In the genomic region with DNA sequence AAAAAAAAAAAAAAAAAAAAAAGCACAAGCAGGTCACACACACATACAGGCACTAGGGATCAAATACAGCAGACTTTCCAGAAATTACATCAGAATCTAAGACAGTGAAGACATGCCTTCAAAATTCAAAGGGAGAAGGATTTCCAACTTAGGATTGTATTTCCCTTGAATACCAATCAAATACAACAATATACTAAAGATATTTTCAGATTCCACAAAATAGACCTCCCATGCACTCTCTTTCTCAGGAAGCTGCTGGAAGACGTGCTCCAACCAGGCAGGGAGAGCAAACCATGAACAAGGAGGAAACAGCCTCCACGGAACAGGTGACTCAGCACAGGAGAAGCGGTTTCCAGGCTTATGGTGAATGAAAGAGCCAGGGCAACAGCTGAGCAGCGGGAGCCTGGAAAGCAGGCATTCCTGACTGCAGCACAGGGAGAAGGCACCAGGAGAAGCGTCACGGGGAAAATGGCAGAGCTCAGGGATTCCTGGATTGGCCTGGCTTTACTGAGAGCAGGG, we compare ENCODE assay signal across 8 cellular contexts. TPM values are rescaled to one million over a fixed set of nuclear protein-coding genes. Genes with fewer than 3 reads are reported as not detected.
DNase-seq lines count a peak whose midpoint lies in the region; ATAC-seq and TF ChIP-seq lines count a peak whose summit lies in the region.

No MANE protein-coding gene starts in this region.

- ATAC-seq in mucosa of descending colon = peak; percentile 71
- ATAC-seq in HG03439 (IDR thresholded peaks at IDR 0.05; ENCODE audit: unreplicated experiment) = no peak
- no peak for ATAC-seq in HG03432 (IDR thresholded peaks at IDR 0.05; ENCODE audit: unreplicated experiment)

- H3K36me3 ChIP-seq in mucosa of descending colon (ENCODE audit: low read depth) = no peaks in the 10 kb centered on the region
- peaks cover 5 to 42% (median 37%) of the 10 kb centered on the region in 3 donors for H3K36me3 ChIP-seq in tibial artery

- H3K27ac ChIP-seq in coronary artery (peak overlapping the region; percentile 2 to 41), tibial artery (peak overlapping the region in 1 of 2 donors; percentile 70)

- DNase-seq in Ammon's horn (ENCODE audit: low spot score) (peak; percentile 74), LNCaP clone FGC (ENCODE audit: low read depth) (peak; percentile 33), coronary artery (ENCODE audit: low spot score) (no peak), mucosa of descending colon (peak in 1 of 3 donors; percentile 58), tibial artery (no peak)
- DNase-seq in activated CD4-positive, alpha-beta T cell treated with anti-CD3 and anti-CD28 coated beads for 48 hours = no peak

- H3K27me3 ChIP-seq in tibial artery = no peaks in the 10 kb centered on the region

- H3K4me1 ChIP-seq in mucosa of descending colon (ENCODE audit: low read depth) (peaks cover 50% of the 10 kb centered on the region), tibial artery (peaks cover 0 to 64% (median 48%) of the 10 kb centered on the region in 4 donors)

- TF ChIP-seq CTCF in LNCaP clone FGC (IDR thresholded peaks at IDR 0.05; ENCODE audit: control insufficient read depth, extremely low read depth, insufficient read depth) (no peak), coronary artery (IDR thresholded peaks at IDR 0.05) (no peak), mucosa of descending colon (IDR thresholded peaks at IDR 0.05) (no peak), tibial artery (IDR thresholded peaks at IDR 0.05) (no peak)

- H3K4me3 ChIP-seq in LNCaP clone FGC (ENCODE audit: low read depth, low read length) = no peak overlapping the region
- H3K4me3 ChIP-seq in coronary artery = no peak overlapping the region
- H3K4me3 ChIP-seq in mucosa of descending colon = no peak overlapping the region
- H3K4me3 ChIP-seq in tibial artery = no peak overlapping the region

- H3K9me3 ChIP-seq in mucosa of descending colon = no peaks in the 10 kb centered on the region
- no peaks in the 10 kb centered on the region for H3K9me3 ChIP-seq in tibial artery

- intact Hi-C loops in mucosa of descending colon (cut with DNase I, micrococcal nuclease) (no loop called here), tibial artery (cut with DNase I; ENCODE audit: low total_unique reads) (no loop called here)

RNA-seq across cellular contexts. Expression of a gene that starts 32.0 kb away (rescaled TPM):
- total RNA-seq in mucosa of descending colon = 10 to 100 TPM; 35.9 to 63.1 (median 38.2) TPM

RNA-seq across cellular contexts. Expression of a gene that starts 39.0 kb away (rescaled TPM):
- total RNA-seq in mucosa of descending colon = 10 to 100 TPM; 16.7 to 26.5 (median 25.6) TPM

RNA-seq across cellular contexts. Expression of a gene that starts 59.2 kb away (rescaled TPM):
- 10 to 100 TPM; 28.5 to 38.7 (median 35.9) TPM for total RNA-seq in mucosa of descending colon

Comparison
In these comparisons a context has a peak if more than half of its experiments do, and no peak if none do; other contexts are left out.
1. DNase-seq: peak in Ammon's horn (single experiment) and LNCaP clone FGC (single experiment); none in coronary artery (single experiment), tibial artery (0 of 2) and activated CD4-positive, alpha-beta T cell treated with anti-CD3 and anti-CD28 coated beads for 48 hours (single experiment).